ENCODE assay signal across 15 cellular contexts in genomic region chr5:149829954-149830353, GRCh38.
A peak's percentile ranks its signal among the peaks of the same experiment; 100 is the strongest.
DNase-seq lines count a peak whose midpoint lies in the region; ATAC-seq and TF ChIP-seq lines count a peak whose summit lies in the region.
"Had no signal": no experiment of that assay in that cellular context is flagged by ENCODE, and none has a peak within 500 bp of the region (broad histone marks: within the 10 kb centered on the region; RNA-seq: fewer than 3 reads in every experiment).

No MANE protein-coding gene starts in this region.

- no peaks in the 10 kb centered on the region for H3K36me3 ChIP-seq in body of pancreas (replicated peaks in 1 of 2; ENCODE audit: insufficient read depth in 1 of 2, low read depth in 2 of 2)
- H3K36me3 ChIP-seq: thyroid gland had no signal

- DNase-seq in GM10266 (ENCODE audit: extremely low spot score) (no peak), NCI-H69 (lab: John Stamatoyannopoulos, UW) (peak; percentile 58), epithelial cell of esophagus (ENCODE audit: low read depth) (no peak), GDM1 (lab: John Stamatoyannopoulos, UW) (no peak), body of pancreas (no peak)
- no peak for DNase-seq in stimulated activated CD8-positive, alpha-beta memory T cell treated with anti-CD3 and anti-CD28 coated beads, Interleukin-4, amount 100 ng/mL, for 48 hours
- DNase-seq: activated T-cell treated with anti-CD3 and anti-CD28 coated beads, Interleukin-2, amount 50 U/mL, for 24 hours; CD8-positive, alpha-beta memory T cell; central memory CD4-positive, alpha-beta T cell; KG1; lower lobe of right lung; NCI-H526 treated with DMSO at 0.1 percent for 48 hours; thyroid gland had no signal

- ATAC-seq in stimulated activated memory B cell treated with anti-CD40 and anti-IgM and Interleukin-4, amounts not matched to agents 10 μg/mL and 1 μg/mL and 100 μg/mL, for 72 hours, result no peak
- ATAC-seq in body of pancreas, result no peak
- ATAC-seq: lower lobe of right lung had no signal

- no peak overlapping the region for H3K4me3 Mint-ChIP-seq in stimulated activated memory B cell treated with anti-CD40 and anti-IgM and Interleukin-4, amounts not matched to agents 10 μg/mL and 1 μg/mL and 100 μg/mL, for 72 hours
- H3K4me3 Mint-ChIP-seq: activated T-cell treated with anti-CD3 and anti-CD28 coated beads, Interleukin-2, amount 50 U/mL, for 24 hours; CD8-positive, alpha-beta memory T cell had no signal

- no peaks in the 10 kb centered on the region for H3K27me3 Mint-ChIP-seq in stimulated activated memory B cell treated with anti-CD40 and anti-IgM and Interleukin-4, amounts not matched to agents 10 μg/mL and 1 μg/mL and 100 μg/mL, for 72 hours
- H3K27me3 Mint-ChIP-seq: activated T-cell treated with anti-CD3 and anti-CD28 coated beads, Interleukin-2, amount 50 U/mL, for 24 hours; CD8-positive, alpha-beta memory T cell had no signal

- no peak for TF ChIP-seq POLR2A in body of pancreas (IDR thresholded peaks at IDR 0.05)

- peaks cover 24% of the 10 kb centered on the region for H3K4me1 Mint-ChIP-seq in stimulated activated memory B cell treated with anti-CD40 and anti-IgM and Interleukin-4, amounts not matched to agents 10 μg/mL and 1 μg/mL and 100 μg/mL, for 72 hours

- H3K4me3 ChIP-seq in epithelial cell of esophagus (ENCODE audit: low read length) (no peak overlapping the region), body of pancreas (no peak overlapping the region)
- H3K4me3 ChIP-seq: lower lobe of right lung, thyroid gland had no signal

- H3K27ac ChIP-seq in 22Rv1 (peak overlapping the region; percentile 58), body of pancreas (no peak overlapping the region)
- H3K27ac ChIP-seq: lower lobe of right lung, thyroid gland had no signal

- peak; percentile 20; the same call in 1 of the 2 replicates for TF ChIP-seq CTCF in 22Rv1 (IDR thresholded peaks at IDR 0.05)
- TF ChIP-seq CTCF in GM10266 (IDR thresholded peaks at IDR 0.05; ENCODE audit: control insufficient read depth, insufficient read depth, low read depth, missing control alignments), result peak; percentile 13
- peak; percentile 20 for TF ChIP-seq CTCF in epithelial cell of esophagus (IDR thresholded peaks at IDR 0.05; ENCODE audit: insufficient read depth, low read depth, low read length, missing control alignments)
- no peak for TF ChIP-seq CTCF in body of pancreas (IDR thresholded peaks at IDR 0.05)

- no peaks in the 10 kb centered on the region for H3K27me3 ChIP-seq in body of pancreas
- H3K27me3 ChIP-seq: thyroid gland had no signal

- intact Hi-C loops in body of pancreas (cut with DNase I), result loop anchor here (5.0 kb wide), 2 partner anchors 157 to 193 kb away; no protein-coding TSS in a partner anchor

- H3K36me3 Mint-ChIP-seq in stimulated activated memory B cell treated with anti-CD40 and anti-IgM and Interleukin-4, amounts not matched to agents 10 μg/mL and 1 μg/mL and 100 μg/mL, for 72 hours, result peaks cover 32% of the 10 kb centered on the region

- H3K4me1 ChIP-seq in body of pancreas, result no peaks in the 10 kb centered on the region
- H3K4me1 ChIP-seq: lower lobe of right lung, thyroid gland had no signal

- WGBS in body of pancreas, 2 donors, result 65 to 70% methylated on average over 3 of the region's 3 CpGs

- H3K9me3 ChIP-seq in body of pancreas, result no peaks in the 10 kb centered on the region
- H3K9me3 ChIP-seq: lower lobe of right lung, thyroid gland had no signal

- no peaks in the 10 kb centered on the region for H3K9me3 Mint-ChIP-seq in stimulated activated memory B cell treated with anti-CD40 and anti-IgM and Interleukin-4, amounts not matched to agents 10 μg/mL and 1 μg/mL and 100 μg/mL, for 72 hours
- H3K9me3 Mint-ChIP-seq: activated T-cell treated with anti-CD3 and anti-CD28 coated beads, Interleukin-2, amount 50 U/mL, for 24 hours; CD8-positive, alpha-beta memory T cell had no signal

- H3K27ac Mint-ChIP-seq in stimulated activated memory B cell treated with anti-CD40 and anti-IgM and Interleukin-4, amounts not matched to agents 10 μg/mL and 1 μg/mL and 100 μg/mL, for 72 hours, result no peak overlapping the region
- H3K27ac Mint-ChIP-seq: activated T-cell treated with anti-CD3 and anti-CD28 coated beads, Interleukin-2, amount 50 U/mL, for 24 hours; CD8-positive, alpha-beta memory T cell had no signal

Comparison
In these comparisons a context has a peak if more than half of its experiments do, and no peak if none do; other contexts are left out.
1. CTCF ChIP-seq: peak in 22Rv1 (single experiment), GM10266 (single experiment) and epithelial cell of esophagus (single experiment); none in body of pancreas (0 of 7).